In genomic region chr11:65204646-65205601, GRCh38 we compare ENCODE assay signal across 9 cellular contexts. TPM values are rescaled to one million over a fixed set of nuclear protein-coding genes. Genes with fewer than 3 reads are reported as not detected.
A peak's percentile ranks its signal among the peaks of the same experiment; 100 is the strongest.
DNase-seq lines count a peak whose midpoint lies in the region; ATAC-seq and TF ChIP-seq lines count a peak whose summit lies in the region.
"Had no signal": no experiment of that assay in that cellular context is flagged by ENCODE, and none has a peak within 500 bp of the region (broad histone marks: within the 10 kb centered on the region; RNA-seq: fewer than 3 reads in every experiment).

No MANE protein-coding gene starts in this region.

- H3K36me3 ChIP-seq in Loucy (ENCODE audit: insufficient read depth, low read length): peaks cover 28% of the 10 kb centered on the region; the same call in 1 of the 2 replicates

- H3K9me3 Mint-ChIP-seq in activated CD4-positive, alpha-beta memory T cell treated with anti-CD3 and anti-CD28 coated beads for 36 hours: no peaks in the 10 kb centered on the region
- no peaks in the 10 kb centered on the region for H3K9me3 Mint-ChIP-seq in naive thymus-derived CD8-positive, alpha-beta T cell
- H3K9me3 Mint-ChIP-seq: dendritic cell treated with granulocyte-macrophage colony-stimulating factor and Interleukin-4, amounts not matched to agents 40 ng/mL and 50 ng/mL, for 4 days had no signal

- H3F3A ChIP-seq in Loucy (ENCODE audit: low read depth): no peaks in the 10 kb centered on the region

- TF ChIP-seq CTCF in Loucy (conservative IDR thresholded peaks at IDR 0.05; ENCODE audit: low read length): peak; percentile 94
- TF ChIP-seq CTCF in epithelial cell of proximal tubule (conservative IDR thresholded peaks at IDR 0.05; ENCODE audit: low read depth, low read length): peak; percentile 83

- peak; percentile 59 to 73 for ATAC-seq in naive thymus-derived CD8-positive, alpha-beta T cell
- ATAC-seq in HG03139 (IDR thresholded peaks at IDR 0.05; ENCODE audit: unreplicated experiment) (no peak), GM19324 (IDR thresholded peaks at IDR 0.05; ENCODE audit: low FRiP score, unreplicated experiment) (no peak)

- no peak overlapping the region for H3K4me2 ChIP-seq in Loucy (ENCODE audit: low read depth, low read length, poor library complexity, severe bottlenecking)

- no peaks in the 10 kb centered on the region for H3K9me2 ChIP-seq in Loucy (replicated peaks; ENCODE audit: low read depth, low read length)

- H3K27me3 Mint-ChIP-seq in activated CD4-positive, alpha-beta memory T cell treated with anti-CD3 and anti-CD28 coated beads for 36 hours: no peaks in the 10 kb centered on the region
- H3K27me3 Mint-ChIP-seq in naive thymus-derived CD8-positive, alpha-beta T cell: no peaks in the 10 kb centered on the region
- H3K27me3 Mint-ChIP-seq: dendritic cell treated with granulocyte-macrophage colony-stimulating factor and Interleukin-4, amounts not matched to agents 40 ng/mL and 50 ng/mL, for 4 days had no signal

- no peaks in the 10 kb centered on the region for H4K20me1 ChIP-seq in Loucy (ENCODE audit: insufficient read depth, low read length, poor library complexity, severe bottlenecking)

- peak; percentile 36 for DNase-seq in NCI-H146 (lab: John Stamatoyannopoulos, UW)
- no peak for DNase-seq in NCI-H146 treated with DMSO at 0.1 percent for 48 hours (lab: John Stamatoyannopoulos, UW; ENCODE audit: unreplicated experiment)
- peak; percentile 58 for DNase-seq in activated CD4-positive, alpha-beta memory T cell treated with anti-CD3 and anti-CD28 coated beads for 36 hours
- no peak for DNase-seq in epithelial cell of proximal tubule (ENCODE audit: low read depth)
- DNase-seq in naive thymus-derived CD8-positive, alpha-beta T cell: peak in 8 of 10 donors; percentile 27 to 62 (median 54)

- peaks cover 3% of the 10 kb centered on the region for H3K4me1 Mint-ChIP-seq in activated CD4-positive, alpha-beta memory T cell treated with anti-CD3 and anti-CD28 coated beads for 36 hours (ENCODE audit: low read depth)
- peaks cover 2 to 11% (median 7%) of the 10 kb centered on the region in 4 donors for H3K4me1 Mint-ChIP-seq in naive thymus-derived CD8-positive, alpha-beta T cell

- H3K4me1 ChIP-seq in Loucy (ENCODE audit: insufficient read depth, low read length, poor library complexity, severe bottlenecking): peaks cover 12% of the 10 kb centered on the region

- no peak overlapping the region for H3K9ac ChIP-seq in Loucy (ENCODE audit: low read depth, low read length, poor library complexity, severe bottlenecking)

- intact Hi-C loops in activated CD4-positive, alpha-beta memory T cell treated with anti-CD3 and anti-CD28 coated beads for 36 hours (cut with micrococcal nuclease): no loop called here

- H3K27ac Mint-ChIP-seq in activated CD4-positive, alpha-beta memory T cell treated with anti-CD3 and anti-CD28 coated beads for 36 hours: no peak overlapping the region
- no peak overlapping the region for H3K27ac Mint-ChIP-seq in naive thymus-derived CD8-positive, alpha-beta T cell
- H3K27ac Mint-ChIP-seq: dendritic cell treated with granulocyte-macrophage colony-stimulating factor and Interleukin-4, amounts not matched to agents 40 ng/mL and 50 ng/mL, for 4 days had no signal

- no peaks in the 10 kb centered on the region for H3K9me3 ChIP-seq in Loucy (ENCODE audit: insufficient read depth, low read depth, low read length)

- H3K4me3 ChIP-seq in Loucy (ENCODE audit: low read length, poor library complexity, severe bottlenecking): no peak overlapping the region
- no peak overlapping the region for H3K4me3 ChIP-seq in epithelial cell of proximal tubule (ENCODE audit: low read depth, low read length)

- H2AFZ ChIP-seq in Loucy (ENCODE audit: low read length): no peak overlapping the region

- POLR2A ChIA-PET in activated CD4-positive, alpha-beta memory T cell treated with anti-CD3 and anti-CD28 coated beads for 36 hours (lab: Charles Lee): no interaction called here
- POLR2A ChIA-PET in naive thymus-derived CD8-positive, alpha-beta T cell (lab: Charles Lee): no interaction called here

- no peak overlapping the region for H3K4me3 Mint-ChIP-seq in activated CD4-positive, alpha-beta memory T cell treated with anti-CD3 and anti-CD28 coated beads for 36 hours
- H3K4me3 Mint-ChIP-seq in naive thymus-derived CD8-positive, alpha-beta T cell: no peak overlapping the region
- H3K4me3 Mint-ChIP-seq: dendritic cell treated with granulocyte-macrophage colony-stimulating factor and Interleukin-4, amounts not matched to agents 40 ng/mL and 50 ng/mL, for 4 days had no signal

- H3K36me3 Mint-ChIP-seq in activated CD4-positive, alpha-beta memory T cell treated with anti-CD3 and anti-CD28 coated beads for 36 hours: peaks cover 17% of the 10 kb centered on the region
- peaks cover 0 to 54% (median 3%) of the 10 kb centered on the region in 3 donors for H3K36me3 Mint-ChIP-seq in naive thymus-derived CD8-positive, alpha-beta T cell

- no peaks in the 10 kb centered on the region for H3K27me3 ChIP-seq in Loucy (ENCODE audit: insufficient read depth, low read length, poor library complexity, severe bottlenecking)

- no peaks in the 10 kb centered on the region for H3K79me2 ChIP-seq in Loucy (ENCODE audit: insufficient read depth, low read length)

- CTCF ChIA-PET in activated CD4-positive, alpha-beta memory T cell treated with anti-CD3 and anti-CD28 coated beads for 36 hours (lab: Charles Lee): interaction anchor here (0.5 to 4.7 kb wide), 13 partner anchors 9 to 127 kb away, joined by 3 to 51 read pairs (median 5); partner anchors contain the start of genes CAPN1 and CDC42EP2

RNA-seq across cellular contexts. Expression of gene CAPN1, which starts 23.2 kb away (rescaled TPM):
- 100 to 1,000 TPM; 111 to 116 TPM for total RNA-seq in activated CD4-positive, alpha-beta memory T cell treated with anti-CD3 and anti-CD28 coated beads for 36 hours
- 256 and 360 TPM in 2 replicates for total RNA-seq in epithelial cell of proximal tubule
- 100 to 1,000 TPM in 1 of 2 experiments, 10 to 100 TPM in 1; 99.5 to 106 TPM for total RNA-seq in naive thymus-derived CD8-positive, alpha-beta T cell
- polyA plus RNA-seq in naive thymus-derived CD8-positive, alpha-beta T cell: 10 to 100 TPM; 75.6 to 79.2 (median 78.9) TPM

RNA-seq across cellular contexts. Expression of gene SPDYC, which starts 34.9 kb away (rescaled TPM):
- total RNA-seq in activated CD4-positive, alpha-beta memory T cell treated with anti-CD3 and anti-CD28 coated beads for 36 hours: not detected
- not detected in 2 replicates for total RNA-seq in epithelial cell of proximal tubule
- total RNA-seq in naive thymus-derived CD8-positive, alpha-beta T cell: not detected
- not detected for polyA plus RNA-seq in naive thymus-derived CD8-positive, alpha-beta T cell

RNA-seq across cellular contexts. Expression of gene POLA2, which starts 56.8 kb away (rescaled TPM):
- total RNA-seq in activated CD4-positive, alpha-beta memory T cell treated with anti-CD3 and anti-CD28 coated beads for 36 hours: 10 to 100 TPM; 62.9 to 66.9 TPM
- 30.2 and 42.9 TPM in 2 replicates for total RNA-seq in epithelial cell of proximal tubule
- total RNA-seq in naive thymus-derived CD8-positive, alpha-beta T cell: 10 to 100 TPM; 24.5 to 24.7 TPM
- 10 to 100 TPM in 2 of 3 donors, 1 to 10 TPM in 1; 9.7 to 13.5 (median 10.9) TPM for polyA plus RNA-seq in naive thymus-derived CD8-positive, alpha-beta T cell

Comparison
In these comparisons a context has a peak if more than half of its experiments do, and no peak if none do; other contexts are left out.
1. DNase-seq: peak in NCI-H146 (single experiment), activated CD4-positive, alpha-beta memory T cell treated with anti-CD3 and anti-CD28 coated beads for 36 hours (single experiment) and naive thymus-derived CD8-positive, alpha-beta T cell (8 of 10); none in NCI-H146 treated with DMSO at 0.1 percent for 48 hours (single experiment) and epithelial cell of proximal tubule (single experiment).
2. ATAC-seq: peak in naive thymus-derived CD8-positive, alpha-beta T cell (2 of 2); none in HG03139 (single experiment) and GM19324 (single experiment).